In genomic region chr5:177497297-177498012, GRCh38 we compare ENCODE assay signal across 8 cellular contexts. TPM values are rescaled to one million over a fixed set of nuclear protein-coding genes. Genes with fewer than 3 reads are reported as not detected.
A peak's percentile ranks its signal among the peaks of the same experiment; 100 is the strongest.
DNase-seq lines count a peak whose midpoint lies in the region; TF ChIP-seq lines count a peak whose summit lies in the region.

A gene with protein sequence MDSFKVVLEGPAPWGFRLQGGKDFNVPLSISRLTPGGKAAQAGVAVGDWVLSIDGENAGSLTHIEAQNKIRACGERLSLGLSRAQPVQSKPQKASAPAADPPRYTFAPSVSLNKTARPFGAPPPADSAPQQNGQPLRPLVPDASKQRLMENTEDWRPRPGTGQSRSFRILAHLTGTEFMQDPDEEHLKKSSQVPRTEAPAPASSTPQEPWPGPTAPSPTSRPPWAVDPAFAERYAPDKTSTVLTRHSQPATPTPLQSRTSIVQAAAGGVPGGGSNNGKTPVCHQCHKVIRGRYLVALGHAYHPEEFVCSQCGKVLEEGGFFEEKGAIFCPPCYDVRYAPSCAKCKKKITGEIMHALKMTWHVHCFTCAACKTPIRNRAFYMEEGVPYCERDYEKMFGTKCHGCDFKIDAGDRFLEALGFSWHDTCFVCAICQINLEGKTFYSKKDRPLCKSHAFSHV (minus strand): TSS chr5:177497604. CDS start chr5:177496512, 1,092 bp downstream.

- H3K9me2 ChIP-seq in MM.1S (replicated peaks; ENCODE audit: insufficient read depth, low read length): no peaks in the 10 kb centered on the region

- H3K9ac ChIP-seq in MM.1S (ENCODE audit: low read length) (peak within 1 kb of the TSS; percentile 48; the same call in 1 of the 2 replicates), neural progenitor cell (peak within 1 kb of the TSS; percentile 24)

- H2AFZ ChIP-seq in MM.1S (ENCODE audit: low read length) (peak within 1 kb of the TSS; percentile 97), neural progenitor cell (replicated peaks) (no peak within 1 kb of the TSS)

- no peak for TF ChIP-seq CTCF in MM.1S (IDR thresholded peaks at IDR 0.05; ENCODE audit: low read length)
- TF ChIP-seq CTCF in fibroblast of villous mesenchyme (IDR thresholded peaks at IDR 0.05; ENCODE audit: insufficient read depth, low read depth, low read length): peak; percentile 19
- peak; percentile 6 for TF ChIP-seq CTCF in neural progenitor cell (IDR thresholded peaks at IDR 0.05)

- no peaks in the 10 kb centered on the region for H3K9me3 ChIP-seq in HAP-1
- no peaks in the 10 kb centered on the region for H3K9me3 ChIP-seq in MM.1S (replicated peaks; ENCODE audit: insufficient read depth, low read length)
- H3K9me3 ChIP-seq in neural progenitor cell (ENCODE audit: low read depth): no peaks in the 10 kb centered on the region

- H4K20me1 ChIP-seq in MM.1S (ENCODE audit: insufficient read depth, low read length) (no peaks in the 10 kb centered on the region; the same call in 1 of the 2 replicates), neural progenitor cell (ENCODE audit: low read depth) (peaks cover 28% of the 10 kb centered on the region)

- in situ Hi-C loops in G401 (cut with HindIII; ENCODE audit: low sequenced_read_pairs) (no loop called here), HAP-1 (cut with MboI; ENCODE audit: low sequenced_read_pairs) (no loop called here)

- peaks cover 11% of the 10 kb centered on the region for H3K36me3 Mint-ChIP-seq in neural progenitor cell

- H3K4me2 ChIP-seq in MM.1S (ENCODE audit: low read depth, low read length): peak within 1 kb of the TSS; percentile 100
- peak within 1 kb of the TSS; percentile 85 for H3K4me2 ChIP-seq in neural progenitor cell

- H3K27ac Mint-ChIP-seq in neural progenitor cell: peak within 1 kb of the TSS; percentile 99

- H3K4me3 Mint-ChIP-seq in neural progenitor cell: peak within 1 kb of the TSS; percentile 88

- H3K27me3 Mint-ChIP-seq in neural progenitor cell (ENCODE audit: insufficient read depth, low read depth): peaks cover 20% of the 10 kb centered on the region

- H3K4me1 ChIP-seq in HAP-1 (peaks cover 25% of the 10 kb centered on the region), MM.1S (ENCODE audit: low read length) (peaks cover 17% of the 10 kb centered on the region), neural progenitor cell (peaks cover 36% of the 10 kb centered on the region)

- H3F3A ChIP-seq in MM.1S (ENCODE audit: insufficient read depth, low read length) (peaks cover 10% of the 10 kb centered on the region), neural progenitor cell (ENCODE audit: low read depth) (peaks cover 45% of the 10 kb centered on the region)

- no peak within 1 kb of the TSS for H3K27ac ChIP-seq in MM.1S (ENCODE audit: low read length)
- H3K27ac ChIP-seq in neural progenitor cell: peak within 1 kb of the TSS; percentile 81

- H3K4me1 Mint-ChIP-seq in neural progenitor cell: peaks cover 65% of the 10 kb centered on the region

- H3K79me2 ChIP-seq in MM.1S (ENCODE audit: low read length): no peaks in the 10 kb centered on the region
- H3K79me2 ChIP-seq in neural progenitor cell (ENCODE audit: low read depth): peaks cover 31% of the 10 kb centered on the region

- H3K27me3 ChIP-seq in HAP-1 (ENCODE audit: low read depth) (no peaks in the 10 kb centered on the region), MM.1S (replicated peaks; ENCODE audit: insufficient read depth, low read length) (peaks cover 21% of the 10 kb centered on the region), neural progenitor cell (peaks cover 21% of the 10 kb centered on the region)

- H3K9me3 Mint-ChIP-seq in neural progenitor cell: no peaks in the 10 kb centered on the region

- peak; percentile 68 for DNase-seq in G401 (ENCODE audit: low spot score)
- DNase-seq in HAP-1 (ENCODE audit: low spot score in 2 of 2): peak; percentile 93 to 97
- DNase-seq in MM.1S: peak; percentile 94
- peak; percentile 72 for DNase-seq in SIG-M5 (lab: John Stamatoyannopoulos, UW)
- peak; percentile 81 for DNase-seq in activated gamma-delta T cell (lab: John Stamatoyannopoulos, UW)
- peak; percentile 99 for DNase-seq in fibroblast of villous mesenchyme (ENCODE audit: low read depth)
- DNase-seq in neural progenitor cell (ENCODE audit: low spot score): peak; percentile 98
- peak; percentile 90 for DNase-seq in stromal cell of bone marrow (ENCODE audit: low read depth)

- H3K36me3 ChIP-seq in HAP-1 (replicated peaks): peaks cover 28% of the 10 kb centered on the region
- no peaks in the 10 kb centered on the region for H3K36me3 ChIP-seq in MM.1S (replicated peaks; ENCODE audit: insufficient read depth, low read length)
- H3K36me3 ChIP-seq in neural progenitor cell: no peaks in the 10 kb centered on the region

- H3K4me3 ChIP-seq in HAP-1 (peak within 1 kb of the TSS; percentile 71), MM.1S (ENCODE audit: low read length) (peak within 1 kb of the TSS; percentile 76), fibroblast of villous mesenchyme (ENCODE audit: low read depth, low read length) (peak within 1 kb of the TSS; percentile 90), neural progenitor cell (peak within 1 kb of the TSS; percentile 57)

RNA-seq across cellular contexts. Expression of the gene that starts here (rescaled TPM):
- 297 and 299 TPM in 2 replicates for total RNA-seq in G401 (2014; rRNA removed; shearing (Covaris generic))
- total RNA-seq in fibroblast of villous mesenchyme: 283 and 383 TPM in 2 replicates
- 38.7 and 208 TPM in 2 replicates for total RNA-seq in neural progenitor cell (ENCODE audit: low replicate concordance)
